Comparison of ENCODE assay signal across 22 cellular contexts in genomic region chr13:97267418-97268059, GRCh38. TPM values are rescaled to one million over a fixed set of nuclear protein-coding genes. Genes with fewer than 3 reads are reported as not detected.
DNase-seq lines count a peak whose midpoint lies in the region; ATAC-seq and TF ChIP-seq lines count a peak whose summit lies in the region.
"Had no signal": no experiment of that assay in that cellular context is flagged by ENCODE, and none has a peak within 500 bp of the region (broad histone marks: within the 10 kb centered on the region; RNA-seq: fewer than 3 reads in every experiment).

No MANE protein-coding gene starts in this region.

- no peak overlapping the region for H3K4me2 ChIP-seq in mesenchymal stem cell (ENCODE audit: low read length, poor library complexity, severe bottlenecking)

- intact Hi-C loops in heart right ventricle (cut with DNase I), result loop anchor here in 2 of 10 donors (5.0 kb wide), 2 partner anchors 40 to 45 kb away; partner anchors contain the start of gene MBNL2 (in 1 of the 2)

- H3K4me3 ChIP-seq in heart right ventricle (no peak overlapping the region), right atrium auricular region (no peak overlapping the region), endodermal cell (ENCODE audit: low read length) (no peak overlapping the region), mesenchymal stem cell (ENCODE audit: insufficient read depth in 1 of 2, low read depth in 1 of 2, low read length in 2 of 2) (no peak overlapping the region)
- H3K4me3 ChIP-seq: adrenal gland, left lung, tibial nerve had no signal

- no peak overlapping the region for H3K4me3 Mint-ChIP-seq in endodermal cell
- peak overlapping the region; percentile 65 for H3K4me3 Mint-ChIP-seq in type B pancreatic cell
- H3K4me3 Mint-ChIP-seq: activated CD8-positive, alpha-beta T cell treated with anti-CD3 and anti-CD28 coated beads, Interleukin-2, amount 10 ng/mL, durations not matched to agents 7 days and 5 days; natural killer cell treated with Interleukin-12 subunit alpha and Interleukin-12 subunit beta and Interleukin-15 and Interleukin-18, amount 100 ng/mL, for 72 hours; T-cell had no signal

- H2BK5ac ChIP-seq in mesenchymal stem cell (ENCODE audit: low read depth, low read length, poor library complexity, severe bottlenecking), result no peak overlapping the region

- DNase-seq in heart right ventricle (no peak), right atrium auricular region (ENCODE audit: low spot score) (no peak), endodermal cell (peak; percentile 88), mesenchymal stem cell (no peak), type B pancreatic cell (ENCODE audit: extremely low spot score, unreplicated experiment) (no peak), NCI-H128 (lab: John Stamatoyannopoulos, UW; ENCODE audit: unreplicated experiment) (no peak), KG1 (lab: John Stamatoyannopoulos, UW) (no peak)
- DNase-seq: activated CD8-positive, alpha-beta T cell treated with anti-CD3 and anti-CD28 coated beads, Interleukin-2, amount 10 ng/mL, durations not matched to agents 7 days and 5 days; adrenal gland; erythroblast; GDM1; heart left ventricle; NCI-H2081; right cardiac atrium; RPMI8226; stimulated activated CD4-positive, alpha-beta T cell treated with anti-CD3 and anti-CD28 coated beads, Interleukin-4, amount 100 ng/mL, for 24 hours; T-cell; WERI-Rb-1 had no signal

- H3K23ac ChIP-seq in mesenchymal stem cell (ENCODE audit: low read length in 2 of 2), result no peak overlapping the region

- H3K9ac ChIP-seq in endodermal cell (ENCODE audit: extremely low read depth, low read length, poor library complexity, severe bottlenecking) (no peak overlapping the region), mesenchymal stem cell (ENCODE audit: low read length) (no peak overlapping the region)

- H3K9me3 ChIP-seq in heart right ventricle (no peaks in the 10 kb centered on the region), right atrium auricular region (no peaks in the 10 kb centered on the region), endodermal cell (ENCODE audit: control insufficient read depth, low read length) (no peaks in the 10 kb centered on the region), mesenchymal stem cell (ENCODE audit: control insufficient read depth, low read length) (no peaks in the 10 kb centered on the region)
- H3K9me3 ChIP-seq: adrenal gland, heart left ventricle, left lung, tibial nerve had no signal

- H2BK12ac ChIP-seq in mesenchymal stem cell (ENCODE audit: low read length in 2 of 2), result no peak overlapping the region

- peak overlapping the region; percentile 87 for H3K27ac Mint-ChIP-seq in endodermal cell
- peak overlapping the region; percentile 59 for H3K27ac Mint-ChIP-seq in type B pancreatic cell
- H3K27ac Mint-ChIP-seq: activated CD8-positive, alpha-beta T cell treated with anti-CD3 and anti-CD28 coated beads, Interleukin-2, amount 10 ng/mL, durations not matched to agents 7 days and 5 days; natural killer cell treated with Interleukin-12 subunit alpha and Interleukin-12 subunit beta and Interleukin-15 and Interleukin-18, amount 100 ng/mL, for 72 hours; T-cell had no signal

- H3K27me3 Mint-ChIP-seq in endodermal cell (ENCODE audit: insufficient read depth) (peaks cover 3% of the 10 kb centered on the region), type B pancreatic cell (no peaks in the 10 kb centered on the region)
- H3K27me3 Mint-ChIP-seq: natural killer cell treated with Interleukin-12 subunit alpha and Interleukin-12 subunit beta and Interleukin-15 and Interleukin-18, amount 100 ng/mL, for 72 hours; T-cell had no signal

- peak overlapping the region; percentile 13 for H2AK5ac ChIP-seq in mesenchymal stem cell (ENCODE audit: low read length, severe bottlenecking)

- no peak overlapping the region for H2AFZ ChIP-seq in mesenchymal stem cell (ENCODE audit: low read depth, low read length)

- peaks cover 28% of the 10 kb centered on the region for H3K4me1 Mint-ChIP-seq in endodermal cell
- H3K4me1 Mint-ChIP-seq in type B pancreatic cell (ENCODE audit: unreplicated experiment), result peaks cover 48% of the 10 kb centered on the region

- no peak overlapping the region for H4K8ac ChIP-seq in mesenchymal stem cell (ENCODE audit: low read length)

- H3K27me3 ChIP-seq in heart right ventricle (no peaks in the 10 kb centered on the region), right atrium auricular region (no peaks in the 10 kb centered on the region), endodermal cell (ENCODE audit: control insufficient read depth, insufficient read depth, low read length, poor library complexity, severe bottlenecking) (no peaks in the 10 kb centered on the region), mesenchymal stem cell (ENCODE audit: control insufficient read depth in 1 of 2, insufficient read depth in 1 of 2, low read length in 2 of 2) (no peaks in the 10 kb centered on the region)
- H3K27me3 ChIP-seq: adrenal gland, heart left ventricle, left lung, tibial nerve had no signal

- no peak overlapping the region for H4K91ac ChIP-seq in mesenchymal stem cell (ENCODE audit: low read length)

- H3K27ac ChIP-seq in heart right ventricle (peak overlapping the region in 6 of 10 donors; percentile 16 to 69 (median 46)), right atrium auricular region (no peak overlapping the region), endodermal cell (ENCODE audit: low read depth, low read length) (peak overlapping the region; percentile 62), mesenchymal stem cell (ENCODE audit: low read length, poor library complexity, severe bottlenecking) (peak overlapping the region; percentile 63)
- H3K27ac ChIP-seq: WERI-Rb-1 had no signal

- TF ChIP-seq CTCF in heart right ventricle (IDR thresholded peaks at IDR 0.05) (no peak), right atrium auricular region (IDR thresholded peaks at IDR 0.05) (no peak), endodermal cell (conservative IDR thresholded peaks at IDR 0.05) (peak; percentile 54), type B pancreatic cell (conservative IDR thresholded peaks at IDR 0.05) (no peak)

- no peak overlapping the region for H2BK120ac ChIP-seq in mesenchymal stem cell (ENCODE audit: low read depth, low read length)

- peaks cover 17% of the 10 kb centered on the region for H3K79me1 ChIP-seq in mesenchymal stem cell (replicated peaks; ENCODE audit: low read length, poor library complexity, severe bottlenecking)

- no peak overlapping the region for H3K14ac ChIP-seq in mesenchymal stem cell (ENCODE audit: low read length in 2 of 2)

- peaks cover 0 to 4% (median 0%) of the 10 kb centered on the region in 9 donors for H3K36me3 ChIP-seq in heart right ventricle
- H3K36me3 ChIP-seq in right atrium auricular region, result no peaks in the 10 kb centered on the region
- no peaks in the 10 kb centered on the region for H3K36me3 ChIP-seq in endodermal cell (ENCODE audit: control insufficient read depth, insufficient read depth, low read length)
- peaks cover 0 to 11% of the 10 kb centered on the region in 2 experiments for H3K36me3 ChIP-seq in mesenchymal stem cell (ENCODE audit: control insufficient read depth in 1 of 2, insufficient read depth in 2 of 2, low read depth in 1 of 2, low read length in 2 of 2)
- H3K36me3 ChIP-seq: tibial nerve, WERI-Rb-1 had no signal

- H3K4me1 ChIP-seq in heart right ventricle (peaks cover 21 to 90% (median 68%) of the 10 kb centered on the region in 9 donors), right atrium auricular region (peaks cover 0 to 82% of the 10 kb centered on the region in 2 donors), endodermal cell (ENCODE audit: control insufficient read depth, insufficient read depth, low read length) (peaks cover 17% of the 10 kb centered on the region), mesenchymal stem cell (ENCODE audit: control insufficient read depth, insufficient read depth, low read depth, low read length) (peaks cover 15% of the 10 kb centered on the region)

- ATAC-seq in heart right ventricle (no peak), GM21737 (IDR thresholded peaks at IDR 0.05; ENCODE audit: unreplicated experiment) (no peak)
- ATAC-seq: activated CD8-positive, alpha-beta T cell treated with anti-CD3 and anti-CD28 coated beads, Interleukin-2, amount 10 ng/mL, durations not matched to agents 7 days and 5 days; heart left ventricle; left lung; natural killer cell treated with Interleukin-12 subunit alpha and Interleukin-12 subunit beta and Interleukin-15 and Interleukin-18, amount 100 ng/mL, for 72 hours; right cardiac atrium; T-cell had no signal

- no peak overlapping the region for H2BK15ac ChIP-seq in mesenchymal stem cell (ENCODE audit: low read depth, poor library complexity, severe bottlenecking)

- H3K36me3 Mint-ChIP-seq in endodermal cell (ENCODE audit: low read depth) (no peaks in the 10 kb centered on the region), type B pancreatic cell (peaks cover 20% of the 10 kb centered on the region)
- H3K36me3 Mint-ChIP-seq: natural killer cell treated with Interleukin-12 subunit alpha and Interleukin-12 subunit beta and Interleukin-15 and Interleukin-18, amount 100 ng/mL, for 72 hours had no signal

- H3K18ac ChIP-seq in mesenchymal stem cell (ENCODE audit: low read depth in 1 of 2, low read length in 2 of 2), result no peak overlapping the region

- WGBS in heart right ventricle, 2 donors, result 70 to 73% methylated on average over 11 of the region's 11 CpGs
- 46 to 51% methylated on average over 9 to 11 of the region's 11 CpGs for WGBS in endodermal cell (ENCODE audit: insufficient coverage in 1 of 2, insufficient read length in 1 of 2), 2 experiments
- WGBS in mesenchymal stem cell, result 73% methylated on average over 9 of the region's 11 CpGs

- no peak overlapping the region for H3K4ac ChIP-seq in mesenchymal stem cell (ENCODE audit: low read depth in 1 of 2, low read length in 2 of 2)

- no peaks in the 10 kb centered on the region for H3K9me3 Mint-ChIP-seq in endodermal cell
- no peaks in the 10 kb centered on the region for H3K9me3 Mint-ChIP-seq in type B pancreatic cell
- H3K9me3 Mint-ChIP-seq: natural killer cell treated with Interleukin-12 subunit alpha and Interleukin-12 subunit beta and Interleukin-15 and Interleukin-18, amount 100 ng/mL, for 72 hours; T-cell had no signal

RNA-seq across cellular contexts. Expression of gene MBNL2, which starts 45.4 kb away (rescaled TPM):
- total RNA-seq in heart right ventricle (10 to 100 TPM; 59.7 to 95.0 (median 85.2) TPM), right atrium auricular region (10 to 100 TPM; 62.0 to 81.6 TPM), endodermal cell (1 to 10 TPM; 1.7 to 3.3 TPM), type B pancreatic cell (ENCODE audit: low replicate concordance) (43.7 and 81.7 TPM in 2 replicates)
- 10 to 100 TPM; 17.2 to 18.7 TPM for polyA plus RNA-seq in heart right ventricle
- 22.0 TPM for polyA plus RNA-seq in endodermal cell (2013, experiment 1 of 2)
- 22.7 TPM for polyA plus RNA-seq in endodermal cell (2013, experiment 2 of 2)
- polyA plus RNA-seq in mesenchymal stem cell (2013, experiment 1 of 2), result 41.7 TPM
- polyA plus RNA-seq in mesenchymal stem cell (2013, experiment 2 of 2), result 43.8 TPM

Comparison
In these comparisons a context has a peak if more than half of its experiments do, and no peak if none do; other contexts are left out.
1. H3K27ac ChIP-seq: peak in heart right ventricle (6 of 10), endodermal cell (single experiment) and mesenchymal stem cell (single experiment); none in right atrium auricular region (0 of 2).
2. RNA of gene MBNL2, which starts 45.4 kb away (total RNA-seq): 59.7 to 95.0 TPM in heart right ventricle, 62.0 to 81.6 TPM in right atrium auricular region and 43.7 to 81.7 TPM in type B pancreatic cell; 1.7 to 3.3 TPM in endodermal cell; every median in the first group is over 10 times any median in the second.